18 cellular contexts compared by ENCODE assay signal in the genomic region with DNA sequence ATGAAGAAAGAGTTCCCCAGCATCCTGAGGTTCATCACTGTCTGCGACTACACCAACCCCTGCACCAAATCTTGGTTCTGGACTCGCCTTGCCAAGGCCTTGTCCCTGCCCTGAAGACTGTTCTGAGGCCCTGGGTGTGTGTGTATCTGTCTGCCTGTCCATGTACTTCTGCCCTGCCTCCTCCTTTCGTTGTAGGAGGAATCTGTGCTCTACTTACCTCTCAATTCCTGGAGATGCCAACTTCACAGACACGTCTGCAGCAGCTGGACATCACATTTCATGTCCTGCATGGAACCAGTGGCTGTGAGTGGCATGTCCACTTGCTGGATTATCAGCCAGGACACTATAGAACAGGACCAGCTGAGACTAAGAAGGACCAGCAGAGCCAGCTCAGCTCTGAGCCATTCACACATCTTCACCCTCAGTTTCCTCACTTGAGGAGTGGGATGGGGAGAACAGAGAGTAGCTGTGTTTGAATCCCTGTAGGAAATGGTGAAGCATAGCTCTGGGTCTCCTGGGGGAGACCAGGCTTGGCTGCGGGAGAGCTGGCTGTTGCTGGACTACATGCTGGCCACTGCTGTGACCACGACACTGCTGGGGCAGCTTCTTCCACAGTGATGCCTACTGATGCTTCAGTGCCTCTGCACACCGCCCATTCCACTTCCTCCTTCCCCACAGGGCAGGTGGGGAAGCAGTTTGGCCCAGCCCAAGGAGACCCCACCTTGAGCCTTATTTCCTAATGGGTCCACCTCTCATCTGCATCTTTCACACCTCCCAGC. TPM values are rescaled to one million over a fixed set of nuclear protein-coding genes. Genes with fewer than 3 reads are reported as not detected.
A peak's percentile ranks its signal among the peaks of the same experiment; 100 is the strongest.
DNase-seq lines count a peak whose midpoint lies in the region; ATAC-seq, FAIRE-seq and TF ChIP-seq lines count a peak whose summit lies in the region.
"Had no signal": no experiment of that assay in that cellular context is flagged by ENCODE, and none has a peak within 500 bp of the region (broad histone marks: within the 10 kb centered on the region; RNA-seq: fewer than 3 reads in every experiment).

No MANE protein-coding gene starts in this region.

- no peaks in the 10 kb centered on the region for H4K20me1 ChIP-seq in HepG2 (ENCODE audit: insufficient read depth, low read length)
- no peaks in the 10 kb centered on the region for H4K20me1 ChIP-seq in GM12878 (ENCODE audit: control insufficient read depth, insufficient read depth)

- H2AFZ ChIP-seq in HepG2 (ENCODE audit: low read length), result no peak overlapping the region
- no peak overlapping the region for H2AFZ ChIP-seq in GM12878 (ENCODE audit: control insufficient read depth, low read depth, low read length)
- H2AFZ ChIP-seq: parathyroid adenoma had no signal

- SMC1A ChIA-PET in GM12878 (lab: Charles Lee; ENCODE audit: uncharacterized antibody, unreplicated experiment), result interaction anchor here (1.2 to 8.2 kb wide), 7 partner anchors 9 to 92 kb away, joined by 4 to 92 read pairs (median 5); a partner anchor contains a TSS

- H3K36me3 ChIP-seq in right lobe of liver (peaks cover 0 to 20% (median 5%) of the 10 kb centered on the region in 4 donors), HepG2 (replicated peaks in 1 of 2; ENCODE audit: control insufficient read depth in 1 of 2, insufficient read depth in 2 of 2, low read length in 2 of 2) (peaks cover 2 to 18% of the 10 kb centered on the region in 2 experiments; a peak in 3 of 5 replicates), GM12878 (ENCODE audit: control insufficient read depth in 2 of 2, insufficient read depth in 2 of 2, low read length in 1 of 2) (peaks cover 0 to 15% of the 10 kb centered on the region in 2 experiments; a peak in 1 of 4 replicates), mucosa of descending colon (ENCODE audit: low read depth) (no peaks in the 10 kb centered on the region), aorta (ENCODE audit: control insufficient read depth in 1 of 2, insufficient read depth in 2 of 2, low read length in 1 of 2) (peaks cover 0 to 2% of the 10 kb centered on the region in 2 donors)

- intact Hi-C loops in right lobe of liver (cut with DNase I), result no loop called here
- intact Hi-C loops in HepG2 (cut with micrococcal nuclease; ENCODE audit: unreplicated experiment), result no loop called here
- intact Hi-C loops in GM12878 (cut with micrococcal nuclease; ENCODE audit: unreplicated experiment), result no loop called here
- intact Hi-C loops in mucosa of descending colon (cut with DNase I, micrococcal nuclease), result no loop called here
- intact Hi-C loops in aorta (cut with DNase I), result no loop called here

- TF ChIP-seq RAD21 in HepG2 (CRISPR knock-in tag; IDR thresholded peaks at IDR 0.05) (no peak), GM12878 (IDR thresholded peaks at IDR 0.05; ENCODE audit: insufficient read depth, low read depth, low read length) (no peak)

- no peak for TF ChIP-seq CTCF in right lobe of liver (IDR thresholded peaks at IDR 0.05)
- TF ChIP-seq CTCF in HepG2 (CRISPR knock-in tag; IDR thresholded peaks at IDR 0.05), result no peak
- no peak for TF ChIP-seq CTCF in GM12878 (IDR thresholded peaks at IDR 0.05 in 2 of 3, conservative IDR thresholded peaks at IDR 0.05 in 1 of 3; ENCODE audit: control insufficient read depth in 2 of 3, extremely low read depth in 1 of 3, insufficient read depth in 1 of 3, low read depth in 3 of 3, low read length in 3 of 3)
- TF ChIP-seq CTCF in mucosa of descending colon (IDR thresholded peaks at IDR 0.05), result no peak
- TF ChIP-seq CTCF in osteocyte (IDR thresholded peaks at IDR 0.05), result no peak

- WGBS in right lobe of liver (ENCODE audit: insufficient coverage, low coverage, low lambda C conversion rate, missing lambda C conversion rate), result 100% methylated on average over 2 of the region's 7 CpGs
- 90% methylated on average over 5 of the region's 7 CpGs for WGBS in HepG2 (ENCODE audit: low lambda C conversion rate)
- WGBS in GM12878 (ENCODE audit: insufficient coverage, insufficient replicate concordance, low lambda C conversion rate, missing lambda C conversion rate), result 86% methylated on average over 7 of the region's 7 CpGs
- 94 to 95% methylated on average over 7 of the region's 7 CpGs for WGBS in aorta, 2 donors

- H3K4me2 ChIP-seq in HepG2 (ENCODE audit: low read depth, low read length), result no peak overlapping the region
- peak overlapping the region; percentile 99; the same call in 1 of the 2 replicates for H3K4me2 ChIP-seq in GM12878 (ENCODE audit: control insufficient read depth, insufficient read depth)

- H3K4me1 ChIP-seq in right lobe of liver, result peaks cover 0 to 16% (median 4%) of the 10 kb centered on the region in 4 donors
- peaks cover 23% of the 10 kb centered on the region for H3K4me1 ChIP-seq in HepG2 (ENCODE audit: insufficient read depth, low read length)
- H3K4me1 ChIP-seq in GM12878 (ENCODE audit: control insufficient read depth, insufficient read depth, low read length), result peaks cover 34% of the 10 kb centered on the region
- peaks cover 9% of the 10 kb centered on the region for H3K4me1 ChIP-seq in mucosa of descending colon (ENCODE audit: low read depth)
- H3K4me1 ChIP-seq in aorta (ENCODE audit: control insufficient read depth in 1 of 2, insufficient read depth in 2 of 2, low read length in 2 of 2), result no peaks in the 10 kb centered on the region

- ATAC-seq in right lobe of liver, result no peak
- no peak for ATAC-seq in HepG2
- ATAC-seq in GM12878, result no peak
- no peak for ATAC-seq in mucosa of descending colon
- ATAC-seq in GM21367 (IDR thresholded peaks at IDR 0.05; ENCODE audit: unreplicated experiment), result no peak
- ATAC-seq in aorta (ENCODE audit: low FRiP score), result no peak

- H3K27ac Mint-ChIP-seq in osteocyte (ENCODE audit: unreplicated experiment), result no peak overlapping the region
- H3K27ac Mint-ChIP-seq: activated T-helper 2 cell treated with anti-CD3 and anti-CD28 coated beads, Interferon-gamma antibody, Interleukin-2, Interleukin-4, amounts not matched to agents 10 μg/mL and 5 μg/mL and 100 μg/mL, durations not matched to agents 14 hours and 24 hours and 36 hours had no signal

- no peak overlapping the region for H3K4me3 ChIP-seq in right lobe of liver
- H3K4me3 ChIP-seq in HepG2 (replicated peaks in 1 of 3; ENCODE audit: insufficient read depth in 1 of 3, low read depth in 2 of 3, low read length in 3 of 3), result no peak overlapping the region
- H3K4me3 ChIP-seq in GM12878, result peak overlapping the region; percentile 98; the same call in 1 of the 2 replicates
- H3K4me3 ChIP-seq in mucosa of descending colon, result no peak overlapping the region
- H3K4me3 ChIP-seq in aorta (ENCODE audit: low read length in 2 of 2), result no peak overlapping the region
- H3K4me3 ChIP-seq: ascending aorta had no signal

- peaks cover 23% of the 10 kb centered on the region for H3K27me3 Mint-ChIP-seq in osteocyte (ENCODE audit: unreplicated experiment)

- CTCF ChIA-PET in HepG2 (lab: Yijun Ruan, JAX; ENCODE audit: low intra/inter-chr PET ratio, low total read pairs) (no interaction called here), GM12878 (lab: Yijun Ruan, JAX) (interaction anchor here (0.5 to 8.2 kb wide), 7 partner anchors 8 to 203 kb away, joined by 3 to 74 read pairs (median 5); a partner anchor contains a TSS)

- RAD21 ChIA-PET in GM12878 (lab: Charles Lee; ENCODE audit: unreplicated experiment), result interaction anchor here (1.0 to 5.0 kb wide), 5 partner anchors 11 to 54 kb away, joined by 3 to 62 read pairs (median 4); a partner anchor contains a TSS

- H3K27ac ChIP-seq in right lobe of liver (no peak overlapping the region), HepG2 (ENCODE audit: extremely low read length, insufficient read depth, low read length) (no peak overlapping the region), GM12878 (ENCODE audit: control insufficient read depth, insufficient read depth) (no peak overlapping the region), aorta (ENCODE audit: low read depth in 1 of 2, low read length in 2 of 2) (no peak overlapping the region)
- H3K27ac ChIP-seq: ascending aorta, parathyroid adenoma had no signal

- TF ChIP-seq EP300 in HepG2 (IDR thresholded peaks at IDR 0.05; ENCODE audit: low read depth in 2 of 2, low read length in 2 of 2) (no peak), HepG2 (CRISPR knock-in tag; IDR thresholded peaks at IDR 0.05; ENCODE audit: borderline replicate concordance) (no peak), GM12878 (IDR thresholded peaks at IDR 0.05; ENCODE audit: borderline replicate concordance in 1 of 2, control insufficient read depth in 1 of 2, low read depth in 2 of 2, low read length in 2 of 2) (no peak)

- H3K4me1 Mint-ChIP-seq in osteocyte (ENCODE audit: unreplicated experiment), result peaks cover 12% of the 10 kb centered on the region

- H3K4me3 Mint-ChIP-seq in osteocyte (ENCODE audit: unreplicated experiment), result no peak overlapping the region

- no peak for FAIRE-seq in HepG2 (lab: Jason Lieb, UNC)
- no peak for FAIRE-seq in GM12878 (lab: Jason Lieb, UNC)

- no TSS peak for BruUV-seq in HepG2 (replicated peaks; lab: Mats Ljungman, UMichigan)
- no TSS peak for BruUV-seq in GM12878 (replicated peaks; lab: Mats Ljungman, UMichigan)

- H3K9ac ChIP-seq in HepG2 (ENCODE audit: insufficient read depth, low read depth, low read length) (no peak overlapping the region), GM12878 (ENCODE audit: control insufficient read depth, insufficient read depth, low read length) (no peak overlapping the region)
- H3K9ac ChIP-seq: parathyroid adenoma had no signal

- H3K9me3 ChIP-seq in right lobe of liver, result no peaks in the 10 kb centered on the region
- 0 out of 2 replicates have a peak, but pooled peaks cover 3% of the 10 kb centered on the region for H3K9me3 ChIP-seq in HepG2 (ENCODE audit: low read length)
- peaks cover 5% of the 10 kb centered on the region; the same call in 2 of the 3 replicates for H3K9me3 ChIP-seq in GM12878 (replicated peaks; ENCODE audit: control insufficient read depth, insufficient read depth, low read length)
- no peaks in the 10 kb centered on the region for H3K9me3 ChIP-seq in mucosa of descending colon
- peaks cover 3% of the 10 kb centered on the region for H3K9me3 ChIP-seq in aorta (ENCODE audit: control insufficient read depth, low read length)
- H3K9me3 ChIP-seq: ascending aorta had no signal

- DNase-seq in right lobe of liver (peak; percentile 10 to 49 (median 37)), HepG2 (ENCODE audit: low spot score) (no peak), GM12878 (ENCODE audit: low read depth, low spot score) (no peak), mucosa of descending colon (peak in 2 of 3 donors; percentile 1 to 48), NCI-H510A (lab: John Stamatoyannopoulos, UW) (no peak), osteocyte (ENCODE audit: extremely low spot score, unreplicated experiment) (no peak), aorta (no peak)
- DNase-seq: hypothalamus; KG1; MV-4-11; NCI-H1930; NCI-H446; stimulated activated CD4-positive, alpha-beta T cell treated with anti-CD3 and anti-CD28 coated beads, Interleukin-1b, Interleukin-23, amount 100 ng/mL, for 48 hours; SW 1271 had no signal

- POLR2A ChIA-PET in HepG2 (lab: Yijun Ruan, JAX), result interaction anchor here (2.1 to 7.0 kb wide), 3 partner anchors 8 to 24 kb away, joined by 9 to 179 read pairs (median 64); a partner anchor contains a TSS
- POLR2A ChIA-PET in GM12878 (lab: Charles Lee), result interaction anchor here (1.0 to 8.8 kb wide), 4 partner anchors 13 to 55 kb away, joined by 3 to 146 read pairs (median 26); a partner anchor contains a TSS

- H3K9me3 Mint-ChIP-seq in osteocyte (ENCODE audit: unreplicated experiment), result peaks cover 3% of the 10 kb centered on the region

- peaks cover 7% of the 10 kb centered on the region for H3K36me3 Mint-ChIP-seq in osteocyte (ENCODE audit: unreplicated experiment)

- no peak for TF ChIP-seq POLR2A in right lobe of liver (IDR thresholded peaks at IDR 0.05)
- no peak for TF ChIP-seq POLR2A in HepG2 (IDR thresholded peaks at IDR 0.05; ENCODE audit: insufficient read depth in 1 of 2, low read depth in 2 of 2, low read length in 2 of 2)
- no peak for TF ChIP-seq POLR2A in GM12878 (IDR thresholded peaks at IDR 0.05; ENCODE audit: low read depth, low read length)

- in situ Hi-C loops in HepG2 (cut with HindIII; ENCODE audit: extremely low pct_ligation_motif_present, low pct_unique_long_range_greater_than_20kb), result loop anchor here (25.0 kb wide), 1 partner anchor 321 kb away; a partner anchor contains a TSS
- in situ Hi-C loops in GM12878 (cut with MboI), result no loop called here

- H3K79me2 ChIP-seq in HepG2 (ENCODE audit: insufficient read depth, low read length) (peaks cover 29% of the 10 kb centered on the region), GM12878 (ENCODE audit: control insufficient read depth, insufficient read depth, low read length) (peaks cover 49% of the 10 kb centered on the region)

- H3K27me3 ChIP-seq in right lobe of liver (no peaks in the 10 kb centered on the region), HepG2 (ENCODE audit: control insufficient read depth in 1 of 2, insufficient read depth in 2 of 2, low read length in 2 of 2) (no peaks in the 10 kb centered on the region; a peak in 1 of 5 replicates), GM12878 (replicated peaks in 1 of 2; ENCODE audit: control insufficient read depth in 2 of 2, insufficient read depth in 2 of 2, low read length in 1 of 2) (no peaks in the 10 kb centered on the region), aorta (ENCODE audit: control insufficient read depth in 1 of 2, insufficient read depth in 2 of 2, low read length in 1 of 2) (no peaks in the 10 kb centered on the region)
- H3K27me3 ChIP-seq: ascending aorta had no signal

RNA-seq across cellular contexts. Expression of a gene that starts 2.9 kb away (rescaled TPM):
- total RNA-seq in right lobe of liver, result 10 to 100 TPM; 24.3 to 57.3 (median 37.0) TPM
- 7.6 and 14.5 TPM in 2 replicates for total RNA-seq in HepG2 (2016; rRNA removed; fragmentation: Illumina TruSeq; extraction: Trizol)
- total RNA-seq in HepG2 (2016; cell fraction: cytosol; rRNA removed; fragmentation: Illumina TruSeq; extraction: Trizol; ENCODE audit: low read depth), result 2.5 and 3.5 TPM in 2 replicates
- 7.2 and 14.6 TPM in 2 replicates for total RNA-seq in HepG2 (2016; cell fraction: insoluble cytoplasmic fraction; rRNA removed; fragmentation: Illumina TruSeq; extraction: Trizol)
- 6.0 and 6.5 TPM in 2 replicates for total RNA-seq in HepG2 (2016; cell fraction: membrane; rRNA removed; fragmentation: Illumina TruSeq; extraction: Trizol)
- 9.8 and 11.0 TPM in 2 replicates for total RNA-seq in HepG2 (2016; cell fraction: nucleus; rRNA removed; fragmentation: Illumina TruSeq; extraction: Trizol)
- polyA plus RNA-seq in HepG2 (2011; rRNA removed), result 32.7 and 36.6 TPM in 2 replicates
- 31.0 and 32.2 TPM in 2 replicates for polyA plus RNA-seq in HepG2 (2011; cell fraction: cytosol; rRNA removed)
- 53.7 and 60.9 TPM in 2 replicates for polyA plus RNA-seq in HepG2 (2011; cell fraction: nucleus; rRNA removed)
- polyA plus RNA-seq in HepG2 (2012), result 19.9 and 22.6 TPM in 2 replicates
- polyA plus RNA-seq in HepG2 (2016; cell fraction: cytosol; fragmentation: Illumina TruSeq; extraction: Trizol; ENCODE audit: low read depth), result 2.8 and 2.9 TPM in 2 replicates
- polyA plus RNA-seq in HepG2 (2016; cell fraction: insoluble cytoplasmic fraction; fragmentation: Illumina TruSeq; extraction: Trizol; ENCODE audit: low read depth), result 51.1 and 57.2 TPM in 2 replicates
- polyA plus RNA-seq in HepG2 (2016; cell fraction: membrane; fragmentation: Illumina TruSeq; extraction: Trizol; ENCODE audit: low read depth), result 9.0 and 9.6 TPM in 2 replicates
- 48.1 and 53.6 TPM in 2 replicates for polyA plus RNA-seq in HepG2 (2016; cell fraction: nucleus; fragmentation: Illumina TruSeq; extraction: Trizol; ENCODE audit: insufficient read depth, low read depth)
- 15.6 and 54.6 TPM in 2 replicates for polyA minus RNA-seq in HepG2 (2011; rRNA and poly(A)+ RNA removed; ENCODE audit: low replicate concordance)
- polyA minus RNA-seq in HepG2 (2011; cell fraction: cytosol; rRNA and poly(A)+ RNA removed), result 19.7 and 21.8 TPM in 2 replicates
- polyA minus RNA-seq in HepG2 (2011; cell fraction: nucleus; rRNA and poly(A)+ RNA removed), result 13.9 and 15.8 TPM in 2 replicates
- 12.8 and 14.6 TPM in 2 replicates for total RNA-seq in GM12878 (2013; cell fraction: nucleolus; rRNA removed)
- 28.7 and 38.6 TPM in 2 replicates for total RNA-seq in GM12878 (2014; rRNA removed)
- total RNA-seq in GM12878 (2014; rRNA removed; fragmentation: Illumina TruSeq; extraction: Trizol), result 5.5 and 6.2 TPM in 2 replicates
- 65.6 and 67.7 TPM in 2 replicates for total RNA-seq in GM12878 (2021)
- polyA plus RNA-seq in GM12878 (2011; ENCODE audit: low read depth), result 37.6 TPM
- 41.6 and 61.7 TPM in 2 replicates for polyA plus RNA-seq in GM12878 (2011; rRNA removed)
- polyA plus RNA-seq in GM12878 (2011; cell fraction: cytosol; rRNA removed), result 93.6 and 108 TPM in 2 replicates
- 83.5 and 84.2 TPM in 2 replicates for polyA plus RNA-seq in GM12878 (2011; cell fraction: nucleus; rRNA removed)
- 39.3 and 44.4 TPM in 2 replicates for polyA plus RNA-seq in GM12878 (2012)
- 83.0 and 84.8 TPM in 2 replicates for polyA plus RNA-seq in GM12878 (2014; fragmentation: Illumina TruSeq; extraction: Trizol)
- polyA plus RNA-seq in GM12878 (2014; fragmentation: Nextera tagmentation; extraction: Ambion mirVana), result 10 to 100 TPM; 37.6 to 82.0 TPM
- polyA plus RNA-seq in GM12878 (2014; rRNA removed), result 80.2 and 96.7 TPM in 2 replicates
- polyA plus RNA-seq in GM12878 (2016; fragmentation: Nextera tagmentation; extraction: Ambion mirVana), result 10 to 100 TPM; 69.4 to 83.4 TPM
- 82.8 and 102 TPM in 2 replicates for polyA minus RNA-seq in GM12878 (2011; rRNA and poly(A)+ RNA removed)
- 29.2 and 32.2 TPM in 2 replicates for polyA minus RNA-seq in GM12878 (2011; cell fraction: cytosol; rRNA and poly(A)+ RNA removed)
- polyA minus RNA-seq in GM12878 (2011; cell fraction: nucleus; rRNA and poly(A)+ RNA removed), result 38.7 and 48.3 TPM in 2 replicates
- total RNA-seq in mucosa of descending colon, result 10 to 100 TPM; 39.5 to 81.7 (median 72.4) TPM
- total RNA-seq in osteocyte, result 13.3 TPM in 2 replicates
- 10 to 100 TPM; 23.4 to 33.6 TPM for total RNA-seq in aorta
- 10 to 100 TPM; 17.7 to 19.3 TPM for polyA plus RNA-seq in aorta

RNA-seq across cellular contexts. Expression of a gene that starts 4.4 kb away (rescaled TPM):
- 100 to 1,000 TPM; 192 to 441 (median 309) TPM for total RNA-seq in right lobe of liver
- total RNA-seq in HepG2 (2016; rRNA removed; fragmentation: Illumina TruSeq; extraction: Trizol), result 60.8 and 107 TPM in 2 replicates
- 27.5 and 27.8 TPM in 2 replicates for total RNA-seq in HepG2 (2016; cell fraction: cytosol; rRNA removed; fragmentation: Illumina TruSeq; extraction: Trizol; ENCODE audit: low read depth)
- 63.4 and 105 TPM in 2 replicates for total RNA-seq in HepG2 (2016; cell fraction: insoluble cytoplasmic fraction; rRNA removed; fragmentation: Illumina TruSeq; extraction: Trizol)
- total RNA-seq in HepG2 (2016; cell fraction: membrane; rRNA removed; fragmentation: Illumina TruSeq; extraction: Trizol), result 52.7 and 55.5 TPM in 2 replicates
- total RNA-seq in HepG2 (2016; cell fraction: nucleus; rRNA removed; fragmentation: Illumina TruSeq; extraction: Trizol), result 75.4 and 87.9 TPM in 2 replicates
- polyA plus RNA-seq in HepG2 (2011; rRNA removed), result 188 and 221 TPM in 2 replicates
- 169 and 202 TPM in 2 replicates for polyA plus RNA-seq in HepG2 (2011; cell fraction: cytosol; rRNA removed)
- polyA plus RNA-seq in HepG2 (2011; cell fraction: nucleus; rRNA removed), result 588 and 662 TPM in 2 replicates
- 125 and 170 TPM in 2 replicates for polyA plus RNA-seq in HepG2 (2012)
- 44.3 and 47.9 TPM in 2 replicates for polyA plus RNA-seq in HepG2 (2016; cell fraction: cytosol; fragmentation: Illumina TruSeq; extraction: Trizol; ENCODE audit: low read depth)
- 240 and 247 TPM in 2 replicates for polyA plus RNA-seq in HepG2 (2016; cell fraction: insoluble cytoplasmic fraction; fragmentation: Illumina TruSeq; extraction: Trizol; ENCODE audit: low read depth)
- 62.9 and 66.6 TPM in 2 replicates for polyA plus RNA-seq in HepG2 (2016; cell fraction: membrane; fragmentation: Illumina TruSeq; extraction: Trizol; ENCODE audit: low read depth)
- 290 and 311 TPM in 2 replicates for polyA plus RNA-seq in HepG2 (2016; cell fraction: nucleus; fragmentation: Illumina TruSeq; extraction: Trizol; ENCODE audit: insufficient read depth, low read depth)
- 57.0 and 213 TPM in 2 replicates for polyA minus RNA-seq in HepG2 (2011; rRNA and poly(A)+ RNA removed; ENCODE audit: low replicate concordance)
- polyA minus RNA-seq in HepG2 (2011; cell fraction: cytosol; rRNA and poly(A)+ RNA removed), result 80.2 and 80.3 TPM in 2 replicates
- 241 and 244 TPM in 2 replicates for polyA minus RNA-seq in HepG2 (2011; cell fraction: nucleus; rRNA and poly(A)+ RNA removed)
- 37.3 and 41.0 TPM in 2 replicates for total RNA-seq in GM12878 (2013; cell fraction: nucleolus; rRNA removed)
- 41.9 and 56.5 TPM in 2 replicates for total RNA-seq in GM12878 (2014; rRNA removed)
- 41.0 and 43.3 TPM in 2 replicates for total RNA-seq in GM12878 (2014; rRNA removed; fragmentation: Illumina TruSeq; extraction: Trizol)
- 65.6 and 68.1 TPM in 2 replicates for total RNA-seq in GM12878 (2021)
- 24.5 TPM for polyA plus RNA-seq in GM12878 (2011; ENCODE audit: low read depth)
- 54.9 and 85.4 TPM in 2 replicates for polyA plus RNA-seq in GM12878 (2011; rRNA removed)
- polyA plus RNA-seq in GM12878 (2011; cell fraction: cytosol; rRNA removed), result 80.7 and 120 TPM in 2 replicates
- 330 and 337 TPM in 2 replicates for polyA plus RNA-seq in GM12878 (2011; cell fraction: nucleus; rRNA removed)
- polyA plus RNA-seq in GM12878 (2012), result 49.4 and 50.7 TPM in 2 replicates
- 24.5 and 51.5 TPM in 2 replicates for polyA plus RNA-seq in GM12878 (2014; fragmentation: Illumina TruSeq; extraction: Trizol)
- 10 to 100 TPM in 1 of 2 experiments, 1 to 10 TPM in 1; 5.7 to 12.6 TPM for polyA plus RNA-seq in GM12878 (2014; fragmentation: Nextera tagmentation; extraction: Ambion mirVana)
- polyA plus RNA-seq in GM12878 (2014; rRNA removed), result 79.2 and 90.2 TPM in 2 replicates
- polyA plus RNA-seq in GM12878 (2016; fragmentation: Nextera tagmentation; extraction: Ambion mirVana), result 10 to 100 TPM; 64.8 to 75.1 TPM
- 73.1 and 103 TPM in 2 replicates for polyA minus RNA-seq in GM12878 (2011; rRNA and poly(A)+ RNA removed)
- polyA minus RNA-seq in GM12878 (2011; cell fraction: cytosol; rRNA and poly(A)+ RNA removed), result 21.1 and 21.5 TPM in 2 replicates
- polyA minus RNA-seq in GM12878 (2011; cell fraction: nucleus; rRNA and poly(A)+ RNA removed), result 90.7 and 132 TPM in 2 replicates
- 100 to 1,000 TPM; 102 to 201 (median 138) TPM for total RNA-seq in mucosa of descending colon
- 60.3 and 62.0 TPM in 2 replicates for total RNA-seq in osteocyte
- 10 to 100 TPM; 39.3 to 54.8 TPM for total RNA-seq in aorta
- 10 to 100 TPM; 58.4 to 69.2 TPM for polyA plus RNA-seq in aorta

RNA-seq across cellular contexts. Expression of a gene that starts 24.0 kb away (rescaled TPM):
- total RNA-seq in right lobe of liver, result 10 to 100 TPM; 12.0 to 20.3 (median 15.2) TPM
- total RNA-seq in HepG2 (2016; rRNA removed; fragmentation: Illumina TruSeq; extraction: Trizol), result 32.6 and 41.1 TPM in 2 replicates
- total RNA-seq in HepG2 (2016; cell fraction: cytosol; rRNA removed; fragmentation: Illumina TruSeq; extraction: Trizol; ENCODE audit: low read depth), result 7.6 TPM in 2 replicates
- total RNA-seq in HepG2 (2016; cell fraction: insoluble cytoplasmic fraction; rRNA removed; fragmentation: Illumina TruSeq; extraction: Trizol), result 32.9 and 39.8 TPM in 2 replicates
- total RNA-seq in HepG2 (2016; cell fraction: membrane; rRNA removed; fragmentation: Illumina TruSeq; extraction: Trizol), result 12.8 and 14.5 TPM in 2 replicates
- 30.2 and 32.6 TPM in 2 replicates for total RNA-seq in HepG2 (2016; cell fraction: nucleus; rRNA removed; fragmentation: Illumina TruSeq; extraction: Trizol)
- polyA plus RNA-seq in HepG2 (2011; rRNA removed), result 25.9 and 27.4 TPM in 2 replicates
- 18.5 and 23.3 TPM in 2 replicates for polyA plus RNA-seq in HepG2 (2011; cell fraction: cytosol; rRNA removed)
- 19.5 and 22.8 TPM in 2 replicates for polyA plus RNA-seq in HepG2 (2011; cell fraction: nucleus; rRNA removed)
- polyA plus RNA-seq in HepG2 (2012), result 23.1 and 31.4 TPM in 2 replicates
- polyA plus RNA-seq in HepG2 (2016; cell fraction: cytosol; fragmentation: Illumina TruSeq; extraction: Trizol; ENCODE audit: low read depth), result 1.5 and 1.6 TPM in 2 replicates
- 33.9 and 36.3 TPM in 2 replicates for polyA plus RNA-seq in HepG2 (2016; cell fraction: insoluble cytoplasmic fraction; fragmentation: Illumina TruSeq; extraction: Trizol; ENCODE audit: low read depth)
- polyA plus RNA-seq in HepG2 (2016; cell fraction: membrane; fragmentation: Illumina TruSeq; extraction: Trizol; ENCODE audit: low read depth), result 5.4 and 5.9 TPM in 2 replicates
- 31.5 and 34.6 TPM in 2 replicates for polyA plus RNA-seq in HepG2 (2016; cell fraction: nucleus; fragmentation: Illumina TruSeq; extraction: Trizol; ENCODE audit: insufficient read depth, low read depth)
- polyA minus RNA-seq in HepG2 (2011; rRNA and poly(A)+ RNA removed; ENCODE audit: low replicate concordance), result 36.3 and 49.0 TPM in 2 replicates
- 26.2 and 26.9 TPM in 2 replicates for polyA minus RNA-seq in HepG2 (2011; cell fraction: cytosol; rRNA and poly(A)+ RNA removed)
- 37.9 and 47.6 TPM in 2 replicates for polyA minus RNA-seq in HepG2 (2011; cell fraction: nucleus; rRNA and poly(A)+ RNA removed)
- 74.1 and 78.0 TPM in 2 replicates for total RNA-seq in GM12878 (2013; cell fraction: nucleolus; rRNA removed)
- 34.7 and 37.1 TPM in 2 replicates for total RNA-seq in GM12878 (2014; rRNA removed)
- 36.9 and 38.3 TPM in 2 replicates for total RNA-seq in GM12878 (2014; rRNA removed; fragmentation: Illumina TruSeq; extraction: Trizol)
- total RNA-seq in GM12878 (2021), result 45.2 and 48.0 TPM in 2 replicates
- 26.5 TPM for polyA plus RNA-seq in GM12878 (2011; ENCODE audit: low read depth)
- 54.6 and 74.8 TPM in 2 replicates for polyA plus RNA-seq in GM12878 (2011; rRNA removed)
- 27.8 and 35.0 TPM in 2 replicates for polyA plus RNA-seq in GM12878 (2011; cell fraction: cytosol; rRNA removed)
- polyA plus RNA-seq in GM12878 (2011; cell fraction: nucleus; rRNA removed), result 41.7 and 47.3 TPM in 2 replicates
- polyA plus RNA-seq in GM12878 (2012), result 28.8 and 37.7 TPM in 2 replicates
- polyA plus RNA-seq in GM12878 (2014; fragmentation: Illumina TruSeq; extraction: Trizol), result 50.3 and 59.6 TPM in 2 replicates
- polyA plus RNA-seq in GM12878 (2014; fragmentation: Nextera tagmentation; extraction: Ambion mirVana), result 10 to 100 TPM; 12.4 to 16.9 TPM
- polyA plus RNA-seq in GM12878 (2014; rRNA removed), result 35.0 and 36.7 TPM in 2 replicates
- polyA plus RNA-seq in GM12878 (2016; fragmentation: Nextera tagmentation; extraction: Ambion mirVana), result 10 to 100 TPM; 18.0 to 18.8 TPM
- 41.5 and 45.9 TPM in 2 replicates for polyA minus RNA-seq in GM12878 (2011; rRNA and poly(A)+ RNA removed)
- polyA minus RNA-seq in GM12878 (2011; cell fraction: cytosol; rRNA and poly(A)+ RNA removed), result 15.1 and 23.0 TPM in 2 replicates
- 26.2 and 34.1 TPM in 2 replicates for polyA minus RNA-seq in GM12878 (2011; cell fraction: nucleus; rRNA and poly(A)+ RNA removed)
- 10 to 100 TPM; 40.2 to 44.0 (median 41.9) TPM for total RNA-seq in mucosa of descending colon
- 55.7 and 57.8 TPM in 2 replicates for total RNA-seq in osteocyte
- 10 to 100 TPM; 38.9 to 42.0 TPM for total RNA-seq in aorta
- 10 to 100 TPM in 1 of 2 donors, 1 to 10 TPM in 1; 7.9 to 13.9 TPM for polyA plus RNA-seq in aorta

Comparison
In these comparisons a context has a peak if more than half of its experiments do, and no peak if none do; other contexts are left out.
1. DNase-seq: peak in right lobe of liver (3 of 3) and mucosa of descending colon (2 of 3); none in HepG2 (single experiment), GM12878 (single experiment), NCI-H510A (single experiment), osteocyte (single experiment) and aorta (0 of 2).